Comparison of ENCODE assay signal across 8 cellular contexts in the genomic region with DNA sequence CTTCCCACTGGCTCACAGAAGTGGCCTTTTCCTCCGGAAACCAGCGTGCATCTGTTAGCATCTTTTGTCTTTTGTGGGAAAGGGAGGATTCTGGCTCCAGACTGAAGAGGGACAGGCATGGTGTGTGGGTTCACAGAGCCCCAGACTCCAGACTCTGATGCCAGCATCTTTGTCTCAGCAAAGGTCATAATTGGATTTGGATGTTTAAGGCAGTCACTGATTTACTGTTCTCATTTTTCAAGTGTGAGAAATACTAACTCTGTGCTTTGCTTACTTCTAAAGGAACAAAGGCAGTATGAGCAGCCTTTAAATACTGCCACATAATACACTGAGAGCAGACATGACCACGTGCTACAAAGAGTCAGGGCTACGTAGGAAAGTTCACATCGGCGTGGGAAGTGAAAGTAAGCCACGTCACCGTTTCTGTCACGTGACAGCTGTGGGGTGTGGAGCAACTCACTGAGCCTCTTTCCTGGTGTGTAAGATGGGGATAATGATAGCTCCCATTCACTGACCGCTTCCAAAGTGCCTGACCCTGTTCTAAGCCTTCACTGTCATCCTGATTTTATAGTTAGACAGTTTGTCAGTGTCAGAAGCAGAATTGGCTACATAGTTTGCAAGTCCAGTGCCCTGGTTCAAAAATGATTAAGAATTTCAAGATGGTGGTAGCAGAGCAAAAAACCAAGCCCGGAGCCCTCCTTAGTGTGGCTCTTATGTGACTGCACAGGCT. TPM values are rescaled to one million over a fixed set of nuclear protein-coding genes. Genes with fewer than 3 reads are reported as not detected.
A peak's percentile ranks its signal among the peaks of the same experiment; 100 is the strongest.
DNase-seq lines count a peak whose midpoint lies in the region; ATAC-seq and TF ChIP-seq lines count a peak whose summit lies in the region.

No MANE protein-coding gene starts in this region.

- peak overlapping the region; percentile 45 for H2AFZ ChIP-seq in osteoblast (ENCODE audit: low read length)

- DNase-seq in OCI-M1 (lab: John Stamatoyannopoulos, UW) (peak; percentile 89), activated T-helper 1 cell treated with Interleukin-2 at 50 U/mL for 16 hours (ENCODE audit: low read depth) (peak; percentile 72), fibroblast of mammary gland (ENCODE audit: low read depth) (peak; percentile 94), osteoblast (ENCODE audit: insufficient read length, low spot score, missing footprints) (peak; percentile 81), testis (peak; percentile 78), HuH-7 (ENCODE audit: low spot score) (no peak)

- no peak for TF ChIP-seq POLR2A in testis (IDR thresholded peaks at IDR 0.05)

- H3K4me3 ChIP-seq in fibroblast of mammary gland (ENCODE audit: control insufficient read depth, low read depth, low read length) = no peak overlapping the region
- no peak overlapping the region for H3K4me3 ChIP-seq in osteoblast (ENCODE audit: insufficient read depth, low read length)
- H3K4me3 ChIP-seq in testis = no peak overlapping the region

- peak overlapping the region; percentile 18 for H3K4me2 ChIP-seq in osteoblast (ENCODE audit: insufficient read depth, low read length)

- H3K9me3 ChIP-seq in osteoblast (ENCODE audit: low read depth, low read length) = no peaks in the 10 kb centered on the region
- no peaks in the 10 kb centered on the region for H3K9me3 ChIP-seq in testis

- ATAC-seq in HG02852 (IDR thresholded peaks at IDR 0.05; ENCODE audit: unreplicated experiment) = peak; percentile 57

- H3K4me1 ChIP-seq in osteoblast (ENCODE audit: insufficient read depth, low read length) = peaks cover 22% of the 10 kb centered on the region
- peaks cover 6% of the 10 kb centered on the region for H3K4me1 ChIP-seq in testis

- intact Hi-C loops in testis (cut with DNase I; ENCODE audit: low total_unique reads) = no loop called here

- no peaks in the 10 kb centered on the region for H3K79me2 ChIP-seq in osteoblast (ENCODE audit: insufficient read depth, low read length)

- H3K36me3 ChIP-seq in osteoblast (ENCODE audit: insufficient read depth, low read length) = no peaks in the 10 kb centered on the region
- H3K36me3 ChIP-seq in testis (ENCODE audit: low read depth, missing control alignments) = no peaks in the 10 kb centered on the region

- peak overlapping the region; percentile 92 for H3K27ac ChIP-seq in osteoblast (ENCODE audit: low read depth, low read length)
- H3K27ac ChIP-seq in testis = peak overlapping the region in 1 of 2 donors; percentile 50

- 52 to 59% methylated on average over 10 to 11 of the region's 11 CpGs for WGBS in testis, 2 donors

- TF ChIP-seq CTCF in GM12873 (IDR thresholded peaks at IDR 0.05; ENCODE audit: insufficient read depth, low read depth, low read length, missing control alignments) (peak; percentile 2), fibroblast of mammary gland (conservative IDR thresholded peaks at IDR 0.05; ENCODE audit: control insufficient read depth, insufficient read depth, low read depth, low read length) (no peak), osteoblast (IDR thresholded peaks at IDR 0.05; ENCODE audit: extremely low read depth, low read depth, low read length) (no peak), testis (IDR thresholded peaks at IDR 0.05) (no peak)

- no peaks in the 10 kb centered on the region for H4K20me1 ChIP-seq in osteoblast (ENCODE audit: insufficient read depth, low read length)

- H3K27me3 ChIP-seq in osteoblast (ENCODE audit: insufficient read depth, low read length) (no peaks in the 10 kb centered on the region), testis (no peaks in the 10 kb centered on the region)

RNA-seq across cellular contexts. Expression of a gene that starts 24.8 kb away (rescaled TPM):
- 5,120 and 5,652 TPM in 2 replicates for total RNA-seq in osteoblast
- 100 to 1,000 TPM; 384 to 669 TPM for total RNA-seq in testis
- 1,448 TPM for polyA plus RNA-seq in testis (ENCODE audit: insufficient read depth, low read depth, low replicate concordance)

RNA-seq across cellular contexts. Expression of a gene that starts 43.7 kb away (rescaled TPM):
- total RNA-seq in osteoblast = under 0.01 TPM in 1 of 2 replicates, not detected in the other
- under 1 TPM; 0.08 to 0.50 TPM for total RNA-seq in testis
- polyA plus RNA-seq in testis (ENCODE audit: insufficient read depth, low read depth, low replicate concordance) = 1.3 TPM
